ENCODE assay signal across 10 cellular contexts in the genomic region with DNA sequence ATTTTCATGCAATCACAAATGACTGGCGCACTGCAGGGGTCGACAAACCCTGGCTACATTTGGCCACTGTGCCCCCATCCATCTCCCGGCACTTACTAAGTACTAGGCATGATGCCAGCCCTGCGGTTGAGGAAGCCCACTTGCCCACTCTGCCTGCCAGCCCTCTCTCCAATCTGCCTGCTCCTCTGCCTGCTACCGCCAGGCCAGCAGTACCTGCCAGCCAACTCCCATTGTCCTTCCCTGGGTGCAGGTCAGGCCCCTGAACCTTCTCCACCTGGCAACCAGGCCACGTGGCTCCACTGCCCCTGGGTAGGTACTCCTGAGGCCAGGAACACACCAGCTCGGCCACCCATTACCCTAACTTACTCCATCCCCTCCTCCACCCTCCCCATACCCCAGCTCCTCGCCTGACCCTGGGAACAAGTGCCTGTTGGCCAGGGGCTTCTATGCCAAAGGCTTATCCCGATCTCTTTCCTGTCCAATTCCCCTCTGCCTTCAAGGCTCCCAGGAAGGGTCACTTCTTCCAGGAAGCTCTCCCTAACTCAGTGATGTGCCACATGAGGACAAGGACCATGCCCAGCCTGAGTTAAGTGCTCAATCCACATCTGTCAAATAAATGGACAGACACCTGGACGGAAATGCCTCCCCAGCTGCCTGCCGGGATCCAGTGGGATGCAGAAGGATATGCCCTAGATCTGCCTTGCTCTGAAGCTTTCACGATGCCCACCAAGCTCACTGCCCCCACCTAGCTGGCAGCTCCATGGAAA. TPM values are rescaled to one million over a fixed set of nuclear protein-coding genes. Genes with fewer than 3 reads are reported as not detected.
DNase-seq lines count a peak whose midpoint lies in the region; ATAC-seq, FAIRE-seq and TF ChIP-seq lines count a peak whose summit lies in the region.
"Had no signal": no experiment of that assay in that cellular context is flagged by ENCODE, and none has a peak within 500 bp of the region (broad histone marks: within the 10 kb centered on the region; RNA-seq: fewer than 3 reads in every experiment).

No MANE protein-coding gene starts in this region.

- no peak for FAIRE-seq in urothelium cell line (lab: Jason Lieb, UNC)

- CTCF ChIA-PET in IMR-90 (lab: Yijun Ruan, JAX), result no interaction called here

- dilution Hi-C loops in IMR-90 (cut with HindIII; ENCODE audit: low sequenced_read_pairs, unreplicated experiment), result no loop called here

- H3K4me1 ChIP-seq in IMR-90 (ENCODE audit: control insufficient read depth, insufficient read depth, low read length), result peaks cover 45% of the 10 kb centered on the region
- peaks cover 89 to 100% of the 10 kb centered on the region in 2 donors for H3K4me1 ChIP-seq in adrenal gland (replicated peaks in 1 of 2)
- peaks cover 56 to 96% of the 10 kb centered on the region in 2 donors for H3K4me1 ChIP-seq in muscle layer of duodenum (ENCODE audit: control insufficient read depth in 1 of 2, insufficient read depth in 2 of 2, low read length in 2 of 2)

- no peak overlapping the region for H3K18ac ChIP-seq in IMR-90 (ENCODE audit: low read depth, low read length)

- H3K14ac ChIP-seq in IMR-90 (replicated peaks; ENCODE audit: low read depth, low read length), result no peak overlapping the region; the same call in 1 of the 2 replicates

- intact Hi-C loops in IMR-90 (cut with micrococcal nuclease) (no loop called here), adrenal gland (cut with DNase I) (no loop called here)

- H3K36me3 ChIP-seq in IMR-90 (ENCODE audit: control insufficient read depth, insufficient read depth, low read length) (no peaks in the 10 kb centered on the region), adrenal gland (replicated peaks in 1 of 2) (no peaks in the 10 kb centered on the region), muscle layer of duodenum (ENCODE audit: control insufficient read depth in 1 of 2, insufficient read depth in 2 of 2, low read length in 2 of 2) (no peaks in the 10 kb centered on the region)

- no peak for ATAC-seq in IMR-90 (ENCODE audit: low read depth)
- ATAC-seq in HG03442 (IDR thresholded peaks at IDR 0.05; ENCODE audit: unreplicated experiment), result no peak
- no peak for ATAC-seq in GM21390 (IDR thresholded peaks at IDR 0.05; ENCODE audit: unreplicated experiment)

- DNase-seq in AG10803 (ENCODE audit: low read depth) (no peak), IMR-90 (no peak), adrenal gland (peak in 2 of 7 donors; percentile 44 to 63), urothelium cell line (ENCODE audit: low spot score) (no peak), dedifferentiated amniotic fluid mesenchymal stem cell (ENCODE audit: extremely low spot score) (no peak)
- DNase-seq: activated CD4-positive, alpha-beta T cell treated with anti-CD3 and anti-CD28 coated beads for 48 hours; GF-D8 had no signal

- H2BK5ac ChIP-seq in IMR-90 (ENCODE audit: low read depth, low read length, poor library complexity, severe bottlenecking), result no peak overlapping the region

- TF ChIP-seq CTCF in AG10803 (conservative IDR thresholded peaks at IDR 0.05; ENCODE audit: low read length) (no peak), IMR-90 (conservative IDR thresholded peaks at IDR 0.05; ENCODE audit: low read depth, low read length) (no peak), adrenal gland (IDR thresholded peaks at IDR 0.05) (no peak)

- H4K91ac ChIP-seq in IMR-90 (ENCODE audit: insufficient read depth, low read depth, low read length), result no peak overlapping the region

- WGBS in IMR-90 (ENCODE audit: extremely low coverage in 2 of 2, insufficient read length in 1 of 2), 2 experiments, result 47% methylated on average over 8 of the region's 12 CpGs; no CpG with 5 or more reads in 1 of the 2 experiments
- WGBS in adrenal gland, 4 donors, result 45 to 55% (median 53%) methylated on average over 9 to 12 of the region's 12 CpGs

- no TSS peak for BruUV-seq in IMR-90 (replicated peaks; lab: Mats Ljungman, UMichigan)

- H4K8ac ChIP-seq in IMR-90 (ENCODE audit: low read depth in 2 of 2, low read length in 2 of 2), result no peak overlapping the region

- H2AK5ac ChIP-seq in IMR-90 (ENCODE audit: low read depth, low read length), result peak overlapping the region; percentile 60

- no peak overlapping the region for H3K4ac ChIP-seq in IMR-90 (ENCODE audit: low read depth, low read length)

- H3K4me3 ChIP-seq in AG10803 (ENCODE audit: low read length) (peak overlapping the region; percentile 28), IMR-90 (ENCODE audit: insufficient read depth, low read depth, low read length) (no peak overlapping the region), adrenal gland (no peak overlapping the region), muscle layer of duodenum (ENCODE audit: low read depth in 1 of 2, low read length in 2 of 2) (peak overlapping the region; percentile 11 to 27)

- no peak overlapping the region for H2BK15ac ChIP-seq in IMR-90 (ENCODE audit: low read depth, low read length)

- H3K27me3 ChIP-seq in IMR-90 (ENCODE audit: control insufficient read depth, insufficient read depth, low read length), result no peaks in the 10 kb centered on the region
- no peaks in the 10 kb centered on the region for H3K27me3 ChIP-seq in adrenal gland
- no peaks in the 10 kb centered on the region for H3K27me3 ChIP-seq in muscle layer of duodenum (ENCODE audit: low read depth, low read length)

- H3K79me1 ChIP-seq in IMR-90 (ENCODE audit: low read depth in 1 of 2, low read length in 2 of 2), result peaks cover 28 to 90% of the 10 kb centered on the region in 2 experiments

- H3K9me3 ChIP-seq in IMR-90 (ENCODE audit: control insufficient read depth, insufficient read depth, low read length), result no peaks in the 10 kb centered on the region
- H3K9me3 ChIP-seq in adrenal gland (replicated peaks in 1 of 3), result no peaks in the 10 kb centered on the region
- no peaks in the 10 kb centered on the region for H3K9me3 ChIP-seq in muscle layer of duodenum (ENCODE audit: control insufficient read depth in 1 of 2, low read length in 2 of 2)

- no peak overlapping the region for H3K9ac ChIP-seq in IMR-90 (ENCODE audit: low read depth, low read length)

- H4K20me1 ChIP-seq in IMR-90 (ENCODE audit: insufficient read depth, low read length), result peaks cover 86% of the 10 kb centered on the region

- no peak overlapping the region for H3K56ac ChIP-seq in IMR-90 (ENCODE audit: extremely low read depth, insufficient read depth, low read length)

- H4K5ac ChIP-seq in IMR-90 (ENCODE audit: low read depth, low read length), result no peak overlapping the region

- peaks cover 12% of the 10 kb centered on the region for H3K9me1 ChIP-seq in IMR-90 (ENCODE audit: insufficient read depth, low read length)

- H3K27ac ChIP-seq in IMR-90 (ENCODE audit: insufficient read depth, low read length) (no peak overlapping the region), adrenal gland (peak overlapping the region; percentile 62 to 95 (median 91)), muscle layer of duodenum (ENCODE audit: low read length) (peak overlapping the region; percentile 72)

- H2BK120ac ChIP-seq in IMR-90 (ENCODE audit: low read depth, low read length), result no peak overlapping the region

- no peak overlapping the region for H2AK9ac ChIP-seq in IMR-90 (replicated peaks; ENCODE audit: low read depth, low read length, poor library complexity)

- H3K4me2 ChIP-seq in IMR-90 (ENCODE audit: low read depth, low read length), result no peak overlapping the region

- no peak for TF ChIP-seq RAD21 in IMR-90 (IDR thresholded peaks at IDR 0.05; ENCODE audit: low read length)

- in situ Hi-C loops in IMR-90 (cut with MboI; ENCODE audit: low sequenced_read_pairs), result no loop called here

- TF ChIP-seq POLR2A in IMR-90 (IDR thresholded peaks at IDR 0.05; ENCODE audit: low read depth, low read length) (no peak), adrenal gland (IDR thresholded peaks at IDR 0.05) (no peak)

- POLR2A ChIA-PET in IMR-90 (lab: Charles Lee; ENCODE audit: unreplicated experiment), result interaction anchor here (0.6 kb wide), 1 partner anchor 104 kb away, joined by 3 read pairs; no protein-coding TSS in a partner anchor

- H2BK20ac ChIP-seq in IMR-90 (ENCODE audit: low read depth, low read length), result no peak overlapping the region

- H3K23ac ChIP-seq in IMR-90 (ENCODE audit: low read depth, low read length), result 0 out of 2 replicates have a peak overlapping the region, but pooled peaks have one; percentile 2

- H2AFZ ChIP-seq in IMR-90 (replicated peaks; ENCODE audit: low read length, poor library complexity), result no peak overlapping the region

TF ChIP-seq in IMR-90, 13 proteins besides CTCF, POLR2A, EP300 and RAD21 (continues in another document):
- TF ChIP-seq MAFK (IDR thresholded peaks at IDR 0.05; ENCODE audit: low read depth, low read length) (no peak), CEBPB (IDR thresholded peaks at IDR 0.05; ENCODE audit: low read depth, low read length) (no peak), NFE2L2 (IDR thresholded peaks at IDR 0.05; ENCODE audit: low read depth, low read length) (no peak), RCOR1 (IDR thresholded peaks at IDR 0.05; ENCODE audit: insufficient replicate concordance, low read length) (no peak), SMC3 (IDR thresholded peaks at IDR 0.05; ENCODE audit: low read depth, low read length) (no peak), CHD1 (IDR thresholded peaks at IDR 0.05; ENCODE audit: low read depth, low read length) (no peak)

RNA-seq across cellular contexts. Expression of a gene that starts 6.6 kb away (rescaled TPM):
- total RNA-seq in IMR-90 (2012; rRNA removed), result 1.1 TPM in 2 replicates
- 17.5 and 23.2 TPM in 2 replicates for polyA plus RNA-seq in IMR-90 (2012; rRNA removed)
- polyA plus RNA-seq in IMR-90 (2012; cell fraction: cytosol; rRNA removed), result 10.6 and 14.3 TPM in 2 replicates
- polyA plus RNA-seq in IMR-90 (2012; cell fraction: nucleus; rRNA removed; ENCODE audit: low replicate concordance), result 21.3 and 38.9 TPM in 2 replicates
- 100 to 1,000 TPM in 2 of 8 donors, 10 to 100 TPM in 6; 35.6 to 179 (median 72.0) TPM for total RNA-seq in adrenal gland
- 10 to 100 TPM; 24.5 to 49.5 (median 32.6) TPM for polyA plus RNA-seq in adrenal gland

RNA-seq across cellular contexts. Expression of a gene that starts 36.5 kb away (rescaled TPM):
- 10.8 TPM in 2 replicates for total RNA-seq in IMR-90 (2012; rRNA removed)
- 60.6 and 60.9 TPM in 2 replicates for polyA plus RNA-seq in IMR-90 (2012; rRNA removed)
- 40.8 and 52.3 TPM in 2 replicates for polyA plus RNA-seq in IMR-90 (2012; cell fraction: cytosol; rRNA removed)
- 40.3 and 50.7 TPM in 2 replicates for polyA plus RNA-seq in IMR-90 (2012; cell fraction: nucleus; rRNA removed; ENCODE audit: low replicate concordance)
- 10 to 100 TPM; 18.4 to 46.8 (median 31.4) TPM for total RNA-seq in adrenal gland
- polyA plus RNA-seq in adrenal gland, result 10 to 100 TPM; 32.9 to 36.5 (median 35.6) TPM

RNA-seq across cellular contexts. Expression of a gene that starts 43.6 kb away (rescaled TPM):
- 0.28 and 0.36 TPM in 2 replicates for total RNA-seq in IMR-90 (2012; rRNA removed)
- polyA plus RNA-seq in IMR-90 (2012; rRNA removed), result 2.7 and 3.6 TPM in 2 replicates
- 2.5 and 3.4 TPM in 2 replicates for polyA plus RNA-seq in IMR-90 (2012; cell fraction: cytosol; rRNA removed)
- polyA plus RNA-seq in IMR-90 (2012; cell fraction: nucleus; rRNA removed; ENCODE audit: low replicate concordance), result 22.0 and 36.8 TPM in 2 replicates
- 1 to 10 TPM in 2 of 8 donors, under 1 TPM in 3, not detected in 3; 0.19 to 2.3 (median 0.83) TPM for total RNA-seq in adrenal gland
- polyA plus RNA-seq in adrenal gland, result 1 to 10 TPM in 1 of 3 donors, under 1 TPM in 2; 0.22 to 1.5 (median 0.54) TPM

RNA-seq across cellular contexts. Expression of a gene that starts 57.3 kb away (rescaled TPM):
- 11.9 and 12.5 TPM in 2 replicates for total RNA-seq in IMR-90 (2012; rRNA removed)
- 32.9 and 42.2 TPM in 2 replicates for polyA plus RNA-seq in IMR-90 (2012; rRNA removed)
- 18.6 and 48.3 TPM in 2 replicates for polyA plus RNA-seq in IMR-90 (2012; cell fraction: cytosol; rRNA removed)
- 25.4 and 59.2 TPM in 2 replicates for polyA plus RNA-seq in IMR-90 (2012; cell fraction: nucleus; rRNA removed; ENCODE audit: low replicate concordance)
- total RNA-seq in adrenal gland, result 10 to 100 TPM in 7 of 8 donors, 1 to 10 TPM in 1; 8.7 to 65.7 (median 24.7) TPM
- 1 to 10 TPM; 5.3 to 9.2 (median 8.6) TPM for polyA plus RNA-seq in adrenal gland

Comparison
In these comparisons a context has a peak if more than half of its experiments do, and no peak if none do; other contexts are left out.
1. H3K4me3 ChIP-seq: peak in AG10803 (single experiment) and muscle layer of duodenum (2 of 2); none in IMR-90 (single experiment) and adrenal gland (0 of 4).
2. RNA of a gene that starts 6.6 kb away (total RNA-seq): 35.6 to 179 TPM in adrenal gland; 1.1 TPM in IMR-90; every median in the first group is over 10 times any median in the second.